In genomic region chr14:104559043-104559768, GRCh38 we compare ENCODE assay signal across 1 cellular context.
TF ChIP-seq lines count a peak whose summit lies in the region.

No MANE protein-coding gene starts in this region.

TF ChIP-seq in H1, 55 proteins besides CTCF, POLR2A, EP300 and RAD21:
- TF ChIP-seq JUN (IDR thresholded peaks at IDR 0.05; ENCODE audit: low read depth, low read length) (no peak), USF2 (IDR thresholded peaks at IDR 0.05; ENCODE audit: low read length) (no peak), SIN3A (conservative IDR thresholded peaks at IDR 0.05 in 1 of 2, IDR thresholded peaks at IDR 0.05 in 1 of 2; ENCODE audit: low read depth in 1 of 2, low read length in 2 of 2) (no peak), HDAC6 (IDR thresholded peaks at IDR 0.05; ENCODE audit: low read depth, low read length) (no peak), SAP30 (IDR thresholded peaks at IDR 0.05; ENCODE audit: insufficient read depth, insufficient replicate concordance, low read length) (no peak), SP4 (IDR thresholded peaks at IDR 0.05; ENCODE audit: low read length) (no peak), ASH2L (IDR thresholded peaks at IDR 0.05; ENCODE audit: low read length) (no peak), NANOG (IDR thresholded peaks at IDR 0.05; ENCODE audit: insufficient read depth, low read depth, low read length, poor library complexity, severe bottlenecking) (no peak), YY1 (IDR thresholded peaks at IDR 0.05; ENCODE audit: low read depth, low read length) (no peak), ATF3 (IDR thresholded peaks at IDR 0.05; ENCODE audit: insufficient read depth, low read depth, low read length) (no peak), SIX5 (IDR thresholded peaks at IDR 0.05; ENCODE audit: low read depth, low read length) (no peak), CHD7 (IDR thresholded peaks at IDR 0.05; ENCODE audit: insufficient replicate concordance, low read length) (no peak), CTBP2 (IDR thresholded peaks at IDR 0.05; ENCODE audit: borderline replicate concordance, insufficient read depth, insufficient read length, low read length) (no peak), RNF2 (IDR thresholded peaks at IDR 0.05; ENCODE audit: borderline replicate concordance, low read depth, low read length, missing control alignments, poor library complexity, severe bottlenecking) (no peak), POU5F1 (IDR thresholded peaks at IDR 0.05; ENCODE audit: low read depth, low read length) (no peak), EZH2 (IDR thresholded peaks at IDR 0.05; ENCODE audit: low read depth, low read length, severe bottlenecking) (no peak)
